Comparison of ENCODE assay signal across 1 cellular context in genomic region chr6:27333642-27334040, GRCh38.
TF ChIP-seq lines count a peak whose summit lies in the region.

No MANE protein-coding gene starts in this region.

TF ChIP-seq in HCT116, 20 proteins besides CTCF, POLR2A, EP300 and RAD21 (continued from another document):
- TF ChIP-seq REST (IDR thresholded peaks at IDR 0.05; ENCODE audit: low read depth) (no peak), ATF3 (IDR thresholded peaks at IDR 0.05) (no peak), YY1 (IDR thresholded peaks at IDR 0.05; ENCODE audit: extremely low read depth, insufficient replicate concordance, low read depth, low read length) (no peak), JUND (IDR thresholded peaks at IDR 0.05) (no peak), TCF7L2 (IDR thresholded peaks at IDR 0.05; ENCODE audit: borderline replicate concordance, extremely low read depth, insufficient read depth, insufficient read length) (no peak), EGR1 (IDR thresholded peaks at IDR 0.05; ENCODE audit: low read depth) (no peak), CBX3 (IDR thresholded peaks at IDR 0.05; ENCODE audit: low read depth) (no peak), MAX (IDR thresholded peaks at IDR 0.05) (no peak), EZH2phosphoT487 (IDR thresholded peaks at IDR 0.05; ENCODE audit: borderline replicate concordance) (no peak), ZBTB33 (IDR thresholded peaks at IDR 0.05; ENCODE audit: extremely low read depth, insufficient replicate concordance, low read length) (no peak), ZFX (IDR thresholded peaks at IDR 0.05) (no peak), SRF (IDR thresholded peaks at IDR 0.05; ENCODE audit: low read depth) (no peak), SIN3A (IDR thresholded peaks at IDR 0.05; ENCODE audit: low read depth) (no peak), CEBPB (IDR thresholded peaks at IDR 0.05; ENCODE audit: low read depth) (no peak), ZNF274 (IDR thresholded peaks at IDR 0.05; ENCODE audit: low read depth, low read length) (no peak), POLR2AphosphoS5 (IDR thresholded peaks at IDR 0.05; ENCODE audit: low read depth, low read length) (no peak), SP1 (IDR thresholded peaks at IDR 0.05; ENCODE audit: low read depth) (no peak), EZH2 (IDR thresholded peaks at IDR 0.05) (no peak), FOSL1 (IDR thresholded peaks at IDR 0.05; ENCODE audit: low read depth) (no peak)
